Comparison of ENCODE assay signal across 23 cellular contexts in the genomic region with DNA sequence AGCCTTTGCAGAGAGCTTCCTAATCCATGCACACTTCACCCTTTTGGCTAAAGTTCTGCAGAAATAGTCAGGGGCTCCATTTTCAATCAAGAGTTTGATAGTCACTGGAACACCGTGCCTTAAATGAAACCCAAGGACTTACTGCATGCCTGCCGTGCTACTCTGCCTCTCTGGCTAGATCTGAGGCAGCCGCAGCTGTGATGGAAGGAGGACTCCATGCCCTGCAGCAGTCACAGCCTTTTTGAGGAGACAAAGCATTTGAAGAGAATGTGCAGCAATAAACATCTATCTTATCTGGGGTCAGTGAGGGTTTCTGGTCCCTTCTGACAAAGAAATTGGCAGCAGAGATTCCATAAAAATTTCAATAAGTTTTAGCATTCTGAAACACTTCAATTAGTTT.
"Had no signal": no experiment of that assay in that cellular context is flagged by ENCODE, and none has a peak within 500 bp of the region (broad histone marks: within the 10 kb centered on the region; RNA-seq: fewer than 3 reads in every experiment).

No MANE protein-coding gene starts in this region.

- H3K27me3 ChIP-seq: foreskin keratinocyte, right atrium auricular region, stomach, suprapubic skin, tibial nerve, uterus had no signal

- H3K9me3 ChIP-seq: prostate gland, right atrium auricular region, stomach, suprapubic skin, tibial nerve, uterus had no signal

- H3K4me3 ChIP-seq: prostate gland, right atrium auricular region, skin epidermis, stomach, suprapubic skin, tibial nerve, uterus had no signal

- H3K4me1 ChIP-seq: prostate gland had no signal

- H3K36me3 ChIP-seq: prostate gland, right atrium auricular region, stomach, suprapubic skin, tibial nerve, uterus had no signal

- H3K27ac ChIP-seq: foreskin keratinocyte, prostate gland, right atrium auricular region, skin epidermis, stomach, suprapubic skin, tibial nerve, uterus had no signal

- ATAC-seq: activated CD4-positive, alpha-beta T cell treated with anti-CD3 and anti-CD28 coated beads for 36 hours; activated naive CD4-positive, alpha-beta T cell treated with anti-CD3 and anti-CD28 coated beads, Interleukin-2, amount 50 U/mL, for 72 hours; activated T-helper 17 cell treated with anti-CD3 and anti-CD28 coated beads, Interleukin-2, amount 50 U/mL, for 72 hours; foreskin keratinocyte; naive thymus-derived CD8-positive, alpha-beta T cell; stimulated activated memory B cell treated with anti-CD40 and anti-IgM and Interleukin-4, amounts not matched to agents 10 μg/mL and 1 μg/mL and 100 μg/mL, for 72 hours; T-helper 17 cell had no signal

- DNase-seq: activated B cell treated with CpG ODN at 0.5 μM for 24 hours; activated CD4-positive, alpha-beta T cell treated with anti-CD3 and anti-CD28 coated beads for 36 hours; activated CD4-positive, alpha-beta T cell treated with anti-CD3 and anti-CD28 coated beads, Interleukin-2, amount 50 U/mL, for 4 hours; activated CD8-positive, alpha-beta memory T cell treated with anti-CD3 and anti-CD28 coated beads for 24 hours; activated CD8-positive, alpha-beta memory T cell treated with anti-CD3 and anti-CD28 coated beads, Interleukin-2, amount 50 U/mL, for 4 hours; activated T-cell treated with anti-CD3 and anti-CD28 coated beads, Interleukin-2, amount 50 U/mL, for 24 hours; effector CD4-positive, alpha-beta T cell; foreskin keratinocyte; hippocampal formation; mesenchymal stem cell; stimulated activated CD4-positive, alpha-beta T cell treated with anti-CD3 and anti-CD28 coated beads, Interleukin-15, amount 100 ng/mL, for 24 hours; stomach; T-helper 17 cell; uterus had no signal
